Comparison of ENCODE assay signal across 20 cellular contexts in genomic region chr1:223723351-223723904, GRCh38. TPM values are rescaled to one million over a fixed set of nuclear protein-coding genes. Genes with fewer than 3 reads are reported as not detected.
A peak's percentile ranks its signal among the peaks of the same experiment; 100 is the strongest.
DNase-seq lines count a peak whose midpoint lies in the region; TF ChIP-seq lines count a peak whose summit lies in the region.
"Had no signal": no experiment of that assay in that cellular context is flagged by ENCODE, and none has a peak within 500 bp of the region (broad histone marks: within the 10 kb centered on the region; RNA-seq: fewer than 3 reads in every experiment).

No MANE protein-coding gene starts in this region.

- H3K9me3 ChIP-seq in A673 (ENCODE audit: low read depth, low read length, poor library complexity, severe bottlenecking), result no peaks in the 10 kb centered on the region
- H3K9me3 ChIP-seq in CD4-positive, alpha-beta memory T cell (ENCODE audit: control insufficient read depth in 1 of 2, low read length in 2 of 2), result no peaks in the 10 kb centered on the region
- no peaks in the 10 kb centered on the region for H3K9me3 ChIP-seq in ascending aorta
- no peaks in the 10 kb centered on the region for H3K9me3 ChIP-seq in mesenchymal stem cell (ENCODE audit: control insufficient read depth, low read length)
- H3K9me3 ChIP-seq in esophagus muscularis mucosa, result no peaks in the 10 kb centered on the region
- H3K9me3 ChIP-seq in MG63, result no peaks in the 10 kb centered on the region
- H3K9me3 ChIP-seq: thoracic aorta had no signal

- 84% methylated on average over 6 of the region's 6 CpGs for WGBS in mesenchymal stem cell
- WGBS in esophagus muscularis mucosa, result 88% methylated on average over 6 of the region's 6 CpGs

- peaks cover 54 to 91% (median 77%) of the 10 kb centered on the region in 4 donors for H3K4me1 Mint-ChIP-seq in CD4-positive, alpha-beta memory T cell
- peaks cover 26% of the 10 kb centered on the region for H3K4me1 Mint-ChIP-seq in progenitor cell of endocrine pancreas (ENCODE audit: low read depth)

- no peak overlapping the region for H4K91ac ChIP-seq in mesenchymal stem cell (ENCODE audit: low read length)

- H2AK5ac ChIP-seq in mesenchymal stem cell (ENCODE audit: low read length, severe bottlenecking), result no peak overlapping the region

- peak overlapping the region; percentile 75 for H4K8ac ChIP-seq in mesenchymal stem cell (ENCODE audit: low read length)

- intact Hi-C loops in A673 (cut with micrococcal nuclease; ENCODE audit: unreplicated experiment) (no loop called here), ascending aorta (cut with DNase I) (no loop called here), esophagus muscularis mucosa (cut with DNase I) (no loop called here)
- intact Hi-C loops in CD4-positive, alpha-beta memory T cell (cut with micrococcal nuclease), result no loop called here

- no peak for TF ChIP-seq EP300 in esophagus muscularis mucosa (IDR thresholded peaks at IDR 0.05)

- H2BK120ac ChIP-seq in mesenchymal stem cell (ENCODE audit: low read depth, low read length), result peak overlapping the region; percentile 0

- H2BK5ac ChIP-seq in mesenchymal stem cell (ENCODE audit: low read depth, low read length, poor library complexity, severe bottlenecking), result no peak overlapping the region

- no peak overlapping the region for H3K4me3 Mint-ChIP-seq in CD4-positive, alpha-beta memory T cell
- no peak overlapping the region for H3K4me3 Mint-ChIP-seq in progenitor cell of endocrine pancreas (ENCODE audit: low read depth)
- H3K4me3 Mint-ChIP-seq: activated T-cell treated with anti-CD3 and anti-CD28 coated beads, Interleukin-2, amount 50 U/mL, for 24 hours had no signal

- no peak for DNase-seq in A673 (ENCODE audit: low spot score)
- DNase-seq in CD4-positive, alpha-beta memory T cell, result no peak
- no peak for DNase-seq in ascending aorta (ENCODE audit: low spot score in 2 of 2)
- DNase-seq in mesenchymal stem cell, result no peak
- no peak for DNase-seq in progenitor cell of endocrine pancreas (ENCODE audit: low spot score, unreplicated experiment)
- no peak for DNase-seq in esophagus muscularis mucosa (ENCODE audit: extremely low spot score)
- no peak for DNase-seq in NCI-H345 treated with DMSO at 0.1 percent for 48 hours (lab: John Stamatoyannopoulos, UW; ENCODE audit: unreplicated experiment)
- no peak for DNase-seq in MG63
- DNase-seq: activated CD4-positive, alpha-beta T cell treated with anti-CD3 and anti-CD28 coated beads, Interleukin-2, amount 50 U/mL, for 1 hour; activated naive CD4-positive, alpha-beta T cell treated with anti-CD3 and anti-CD28 coated beads, Interleukin-2, amount 50 U/mL, for 16 hours; activated T-cell treated with anti-CD3 and anti-CD28 coated beads, Interleukin-2, amount 50 U/mL, for 24 hours; brain microvascular endothelial cell; GOT3; NCI-H2107; NCI-H526 treated with DMSO at 0.1 percent for 48 hours; stimulated activated CD4-positive, alpha-beta T cell treated with anti-CD3 and anti-CD28 coated beads, Interleukin-12 subunit alpha, Interleukin-12 subunit beta, amount 100 ng/mL, for 4 hours; stimulated activated CD8-positive, alpha-beta memory T cell treated with anti-CD3 and anti-CD28 coated beads, Interleukin-4, amount 100 ng/mL, for 48 hours had no signal

- H3K36me3 Mint-ChIP-seq in CD4-positive, alpha-beta memory T cell, result peaks cover 55 to 76% of the 10 kb centered on the region in 2 donors
- peaks cover 3% of the 10 kb centered on the region for H3K36me3 Mint-ChIP-seq in progenitor cell of endocrine pancreas (ENCODE audit: insufficient read depth)

- peak overlapping the region in 1 of 2 experiments; percentile 8 for H2BK12ac ChIP-seq in mesenchymal stem cell (ENCODE audit: low read length in 2 of 2)

- no peak overlapping the region for H3K4me2 ChIP-seq in mesenchymal stem cell (ENCODE audit: low read length, poor library complexity, severe bottlenecking)

- H3K36me3 ChIP-seq in A673 (ENCODE audit: insufficient read depth, low read length, poor library complexity, severe bottlenecking) (peaks cover 37% of the 10 kb centered on the region), ascending aorta (peaks cover 27 to 48% of the 10 kb centered on the region in 2 donors), mesenchymal stem cell (ENCODE audit: control insufficient read depth in 1 of 2, insufficient read depth in 2 of 2, low read depth in 1 of 2, low read length in 2 of 2) (peaks cover 44 to 79% of the 10 kb centered on the region in 2 experiments), esophagus muscularis mucosa (peaks cover 0 to 67% (median 51%) of the 10 kb centered on the region in 4 donors), MG63 (peaks cover 90% of the 10 kb centered on the region)
- peaks cover 37% of the 10 kb centered on the region for H3K36me3 ChIP-seq in CD4-positive, alpha-beta memory T cell (ENCODE audit: insufficient read depth, low read length)

- H3K27me3 ChIP-seq in A673 (replicated peaks; ENCODE audit: insufficient read depth, low read depth, low read length, poor library complexity) (no peaks in the 10 kb centered on the region), ascending aorta (no peaks in the 10 kb centered on the region), mesenchymal stem cell (ENCODE audit: control insufficient read depth in 1 of 2, insufficient read depth in 1 of 2, low read length in 2 of 2) (no peaks in the 10 kb centered on the region), esophagus muscularis mucosa (no peaks in the 10 kb centered on the region), MG63 (no peaks in the 10 kb centered on the region)
- no peaks in the 10 kb centered on the region for H3K27me3 ChIP-seq in CD4-positive, alpha-beta memory T cell (ENCODE audit: insufficient read depth, low read length)
- H3K27me3 ChIP-seq: brain microvascular endothelial cell had no signal

- peak overlapping the region; percentile 79 for H3K9ac ChIP-seq in mesenchymal stem cell (ENCODE audit: low read length)

- peak overlapping the region in 1 of 2 experiments; percentile 3 for H3K18ac ChIP-seq in mesenchymal stem cell (ENCODE audit: low read depth in 1 of 2, low read length in 2 of 2)

- POLR2A ChIA-PET in A673 (lab: Charles Lee; ENCODE audit: low non-redundant PET), result no interaction called here
- POLR2A ChIA-PET in CD4-positive, alpha-beta memory T cell (lab: Charles Lee; ENCODE audit: partially characterized antibody), result interaction anchor here (5.2 kb wide), 1 partner anchor 11 kb away, joined by 39 read pairs; the partner anchor contains the start of gene CAPN2

- H3K79me1 ChIP-seq in mesenchymal stem cell (replicated peaks; ENCODE audit: low read length, poor library complexity, severe bottlenecking), result no peaks in the 10 kb centered on the region

- no peak for TF ChIP-seq CTCF in A673 (conservative IDR thresholded peaks at IDR 0.05; ENCODE audit: low read depth, low read length)
- no peak for TF ChIP-seq CTCF in ascending aorta (IDR thresholded peaks at IDR 0.05)
- no peak for TF ChIP-seq CTCF in progenitor cell of endocrine pancreas (IDR thresholded peaks at IDR 0.05; ENCODE audit: unreplicated experiment)
- no peak for TF ChIP-seq CTCF in esophagus muscularis mucosa (IDR thresholded peaks at IDR 0.05)

- CTCF ChIA-PET in A673 (lab: Charles Lee), result no interaction called here
- CTCF ChIA-PET in CD4-positive, alpha-beta memory T cell (lab: Charles Lee; ENCODE audit: partially characterized antibody), result interaction anchor here (1.7 to 17.3 kb wide), 2 partner anchors 11 to 24 kb away, joined by 3 to 233 read pairs; partner anchors contain the start of gene CAPN2

- H3K4ac ChIP-seq in mesenchymal stem cell (ENCODE audit: low read depth in 1 of 2, low read length in 2 of 2), result peak overlapping the region in 1 of 2 experiments; percentile 1

- no peak overlapping the region for H2AFZ ChIP-seq in mesenchymal stem cell (ENCODE audit: low read depth, low read length)

- H3K27me3 Mint-ChIP-seq in CD4-positive, alpha-beta memory T cell, result no peaks in the 10 kb centered on the region
- peaks cover 62% of the 10 kb centered on the region for H3K27me3 Mint-ChIP-seq in progenitor cell of endocrine pancreas
- H3K27me3 Mint-ChIP-seq: activated T-cell treated with anti-CD3 and anti-CD28 coated beads, Interleukin-2, amount 50 U/mL, for 24 hours had no signal

- no peak overlapping the region for H3K23ac ChIP-seq in mesenchymal stem cell (ENCODE audit: low read length in 2 of 2)

- peak overlapping the region in 6 of 7 donors; percentile 23 to 78 (median 60) for H3K27ac Mint-ChIP-seq in CD4-positive, alpha-beta memory T cell
- no peak overlapping the region for H3K27ac Mint-ChIP-seq in progenitor cell of endocrine pancreas

- H3K4me3 ChIP-seq in A673 (ENCODE audit: low read depth, low read length, poor library complexity, severe bottlenecking), result no peak overlapping the region
- no peak overlapping the region for H3K4me3 ChIP-seq in CD4-positive, alpha-beta memory T cell (ENCODE audit: low read length in 2 of 2)
- no peak overlapping the region for H3K4me3 ChIP-seq in ascending aorta
- H3K4me3 ChIP-seq in mesenchymal stem cell (ENCODE audit: insufficient read depth in 1 of 2, low read depth in 1 of 2, low read length in 2 of 2), result no peak overlapping the region
- no peak overlapping the region for H3K4me3 ChIP-seq in esophagus muscularis mucosa
- no peak overlapping the region for H3K4me3 ChIP-seq in MG63
- H3K4me3 ChIP-seq: thoracic aorta had no signal

- peak overlapping the region; percentile 61 for H3K27ac ChIP-seq in A673 (ENCODE audit: low read depth, low read length, poor library complexity, severe bottlenecking)
- peak overlapping the region; percentile 15 for H3K27ac ChIP-seq in CD4-positive, alpha-beta memory T cell (ENCODE audit: low read depth, low read length)
- H3K27ac ChIP-seq in ascending aorta, result peak overlapping the region; percentile 26 to 29
- no peak overlapping the region for H3K27ac ChIP-seq in mesenchymal stem cell (ENCODE audit: low read length, poor library complexity, severe bottlenecking)
- H3K27ac ChIP-seq in esophagus muscularis mucosa (replicated peaks in 1 of 4), result peak overlapping the region in 2 of 4 donors; percentile 7 to 47
- H3K27ac ChIP-seq: brain microvascular endothelial cell had no signal

- TF ChIP-seq POLR2A in esophagus muscularis mucosa (IDR thresholded peaks at IDR 0.05; ENCODE audit: low read depth), result no peak

- H3K14ac ChIP-seq in mesenchymal stem cell (ENCODE audit: low read length in 2 of 2), result no peak overlapping the region

- no TSS peak for BruUV-seq in A673 (replicated peaks; lab: Mats Ljungman, UMichigan)

- no peak overlapping the region for H2BK15ac ChIP-seq in mesenchymal stem cell (ENCODE audit: low read depth, poor library complexity, severe bottlenecking)

- H3K9me3 Mint-ChIP-seq in CD4-positive, alpha-beta memory T cell, result no peaks in the 10 kb centered on the region
- no peaks in the 10 kb centered on the region for H3K9me3 Mint-ChIP-seq in progenitor cell of endocrine pancreas (ENCODE audit: low read depth)
- H3K9me3 Mint-ChIP-seq: activated T-cell treated with anti-CD3 and anti-CD28 coated beads, Interleukin-2, amount 50 U/mL, for 24 hours had no signal

- H3K4me1 ChIP-seq in A673 (ENCODE audit: insufficient read depth, low read length, poor library complexity, severe bottlenecking), result peaks cover 32% of the 10 kb centered on the region
- H3K4me1 ChIP-seq in CD4-positive, alpha-beta memory T cell (ENCODE audit: insufficient read depth, low read length), result peaks cover 86% of the 10 kb centered on the region
- H3K4me1 ChIP-seq in ascending aorta, result peaks cover 5 to 30% of the 10 kb centered on the region in 2 donors
- peaks cover 40% of the 10 kb centered on the region for H3K4me1 ChIP-seq in mesenchymal stem cell (ENCODE audit: control insufficient read depth, insufficient read depth, low read depth, low read length)
- peaks cover 41 to 95% (median 91%) of the 10 kb centered on the region in 4 donors for H3K4me1 ChIP-seq in esophagus muscularis mucosa

RNA-seq across cellular contexts. Expression of gene CAPN2, which starts 11.1 kb away (rescaled TPM):
- total RNA-seq in A673 (2021) (131 and 137 TPM in 2 replicates), ascending aorta (178 TPM), progenitor cell of endocrine pancreas (20.3 and 33.8 TPM in 2 replicates), esophagus muscularis mucosa (100 to 1,000 TPM in 3 of 4 donors, 10 to 100 TPM in 1; 91.9 to 231 (median 161) TPM)
- total RNA-seq in CD4-positive, alpha-beta memory T cell, result 100 to 1,000 TPM; 178 to 180 TPM
- 100 to 1,000 TPM; 146 to 231 TPM for polyA plus RNA-seq in CD4-positive, alpha-beta memory T cell
- polyA plus RNA-seq in mesenchymal stem cell (2013, experiment 1 of 2), result 247 TPM
- 249 TPM for polyA plus RNA-seq in mesenchymal stem cell (2013, experiment 2 of 2)
- total RNA-seq in MG63 (2014; rRNA removed; shearing (Covaris generic); ENCODE audit: low replicate concordance), result 198 and 218 TPM in 2 replicates

RNA-seq across cellular contexts. Expression of gene CAPN8, which starts 57.9 kb away (rescaled TPM):
- total RNA-seq in A673 (2021), result not detected in 2 replicates
- under 1 TPM; 0.32 to 0.55 TPM for total RNA-seq in CD4-positive, alpha-beta memory T cell
- polyA plus RNA-seq in CD4-positive, alpha-beta memory T cell, result under 1 TPM in 1 of 2 donors, not detected in 1; 0.33 TPM
- not detected for total RNA-seq in ascending aorta
- polyA plus RNA-seq in mesenchymal stem cell (2013, experiment 1 of 2), result not detected
- polyA plus RNA-seq in mesenchymal stem cell (2013, experiment 2 of 2), result 0.08 TPM
- 1.3 and 2.2 TPM in 2 replicates for total RNA-seq in progenitor cell of endocrine pancreas
- total RNA-seq in esophagus muscularis mucosa, result 1 to 10 TPM in 1 of 4 donors, not detected in 3; 1.0 TPM
- total RNA-seq in MG63 (2014; rRNA removed; shearing (Covaris generic); ENCODE audit: low replicate concordance), result not detected in 2 replicates
- total RNA-seq: epithelial cell of proximal tubule, mononuclear cell had no signal
